9 cellular contexts compared by ENCODE assay signal in genomic region chr2:105769504-105769903, GRCh38. TPM values are rescaled to one million over a fixed set of nuclear protein-coding genes. Genes with fewer than 3 reads are reported as not detected.
DNase-seq lines count a peak whose midpoint lies in the region; ATAC-seq and TF ChIP-seq lines count a peak whose summit lies in the region.
"Had no signal": no experiment of that assay in that cellular context is flagged by ENCODE, and none has a peak within 500 bp of the region (broad histone marks: within the 10 kb centered on the region; RNA-seq: fewer than 3 reads in every experiment).

No MANE protein-coding gene starts in this region.

- peak; percentile 48 for DNase-seq in activated CD4-positive, alpha-beta T cell treated with anti-CD3 and anti-CD28 coated beads for 36 hours
- no peak for DNase-seq in activated CD4-positive, alpha-beta T cell treated with anti-CD3 and anti-CD28 coated beads for 4 hours
- DNase-seq in activated CD8-positive, alpha-beta T cell treated with anti-CD3 and anti-CD28 coated beads for 36 hours: peak; percentile 43
- DNase-seq in fibroblast of mammary gland (ENCODE audit: low read depth): no peak
- DNase-seq in stimulated activated effector memory CD8-positive, alpha-beta T cell treated with anti-CD3 and anti-CD28 coated beads, Interleukin-12 subunit alpha, Interleukin-12 subunit beta, amount 100 ng/mL, for 72 hours (ENCODE audit: low spot score in 2 of 2): no peak
- DNase-seq in stimulated activated CD4-positive, alpha-beta T cell treated with anti-CD3 and anti-CD28 coated beads, Interleukin-4, amount 100 ng/mL, for 4 hours: no peak
- no peak for DNase-seq in NCI-H748 treated with DMSO at 0.1 percent for 48 hours (lab: John Stamatoyannopoulos, UW)
- DNase-seq: NCI-H187 had no signal

- peak overlapping the region; percentile 92 for H3K27ac Mint-ChIP-seq in activated CD4-positive, alpha-beta T cell treated with anti-CD3 and anti-CD28 coated beads for 36 hours
- peak overlapping the region; percentile 74 for H3K27ac Mint-ChIP-seq in activated CD8-positive, alpha-beta T cell treated with anti-CD3 and anti-CD28 coated beads for 36 hours
- peak overlapping the region; percentile 88 for H3K27ac Mint-ChIP-seq in stimulated activated effector memory CD8-positive, alpha-beta T cell treated with anti-CD3 and anti-CD28 coated beads, Interleukin-12 subunit alpha, Interleukin-12 subunit beta, amount 100 ng/mL, for 72 hours

- ATAC-seq in activated CD4-positive, alpha-beta T cell treated with anti-CD3 and anti-CD28 coated beads for 36 hours: peak; percentile 40
- ATAC-seq in activated CD8-positive, alpha-beta T cell treated with anti-CD3 and anti-CD28 coated beads for 36 hours: peak; percentile 46
- ATAC-seq in stimulated activated effector memory CD8-positive, alpha-beta T cell treated with anti-CD3 and anti-CD28 coated beads, Interleukin-12 subunit alpha, Interleukin-12 subunit beta, amount 100 ng/mL, for 72 hours: peak; percentile 61
- no peak for ATAC-seq in HG03571 (IDR thresholded peaks at IDR 0.05; ENCODE audit: unreplicated experiment)

- peaks cover 65% of the 10 kb centered on the region for H3K36me3 Mint-ChIP-seq in activated CD4-positive, alpha-beta T cell treated with anti-CD3 and anti-CD28 coated beads for 36 hours (ENCODE audit: low read depth)
- H3K36me3 Mint-ChIP-seq in activated CD8-positive, alpha-beta T cell treated with anti-CD3 and anti-CD28 coated beads for 36 hours (ENCODE audit: low read depth): peaks cover 62% of the 10 kb centered on the region
- peaks cover 63% of the 10 kb centered on the region for H3K36me3 Mint-ChIP-seq in stimulated activated effector memory CD8-positive, alpha-beta T cell treated with anti-CD3 and anti-CD28 coated beads, Interleukin-12 subunit alpha, Interleukin-12 subunit beta, amount 100 ng/mL, for 72 hours

- peak; percentile 53 for TF ChIP-seq CTCF in activated CD8-positive, alpha-beta T cell treated with anti-CD3 and anti-CD28 coated beads for 36 hours (IDR thresholded peaks at IDR 0.05)
- TF ChIP-seq CTCF in fibroblast of mammary gland (conservative IDR thresholded peaks at IDR 0.05; ENCODE audit: control insufficient read depth, insufficient read depth, low read depth, low read length): peak; percentile 1

- CTCF ChIA-PET in activated CD4-positive, alpha-beta T cell treated with anti-CD3 and anti-CD28 coated beads for 36 hours (lab: Charles Lee): interaction anchor here (0.6 to 1.8 kb wide), 7 partner anchors 8 to 415 kb away, joined by 3 to 5 read pairs (median 4); no protein-coding TSS in a partner anchor
- CTCF ChIA-PET in activated CD8-positive, alpha-beta T cell treated with anti-CD3 and anti-CD28 coated beads for 36 hours (lab: Charles Lee): interaction anchor here (0.7 to 1.1 kb wide), 4 partner anchors 8 to 26 kb away, joined by 3 to 5 read pairs (median 4); no protein-coding TSS in a partner anchor

- H3K9me3 Mint-ChIP-seq in activated CD4-positive, alpha-beta T cell treated with anti-CD3 and anti-CD28 coated beads for 36 hours (ENCODE audit: low read depth): no peaks in the 10 kb centered on the region
- H3K9me3 Mint-ChIP-seq in activated CD8-positive, alpha-beta T cell treated with anti-CD3 and anti-CD28 coated beads for 36 hours: no peaks in the 10 kb centered on the region
- no peaks in the 10 kb centered on the region for H3K9me3 Mint-ChIP-seq in stimulated activated effector memory CD8-positive, alpha-beta T cell treated with anti-CD3 and anti-CD28 coated beads, Interleukin-12 subunit alpha, Interleukin-12 subunit beta, amount 100 ng/mL, for 72 hours

- peaks cover 96% of the 10 kb centered on the region for H3K4me1 Mint-ChIP-seq in activated CD4-positive, alpha-beta T cell treated with anti-CD3 and anti-CD28 coated beads for 36 hours
- peaks cover 94% of the 10 kb centered on the region for H3K4me1 Mint-ChIP-seq in activated CD8-positive, alpha-beta T cell treated with anti-CD3 and anti-CD28 coated beads for 36 hours (ENCODE audit: low read depth)
- H3K4me1 Mint-ChIP-seq in stimulated activated effector memory CD8-positive, alpha-beta T cell treated with anti-CD3 and anti-CD28 coated beads, Interleukin-12 subunit alpha, Interleukin-12 subunit beta, amount 100 ng/mL, for 72 hours: peaks cover 89% of the 10 kb centered on the region

- no peaks in the 10 kb centered on the region for H3K27me3 Mint-ChIP-seq in activated CD4-positive, alpha-beta T cell treated with anti-CD3 and anti-CD28 coated beads for 36 hours
- H3K27me3 Mint-ChIP-seq in activated CD8-positive, alpha-beta T cell treated with anti-CD3 and anti-CD28 coated beads for 36 hours: no peaks in the 10 kb centered on the region

- H3K4me3 Mint-ChIP-seq in activated CD4-positive, alpha-beta T cell treated with anti-CD3 and anti-CD28 coated beads for 36 hours: peak overlapping the region; percentile 46
- H3K4me3 Mint-ChIP-seq in activated CD8-positive, alpha-beta T cell treated with anti-CD3 and anti-CD28 coated beads for 36 hours: no peak overlapping the region
- peak overlapping the region; percentile 47 for H3K4me3 Mint-ChIP-seq in stimulated activated effector memory CD8-positive, alpha-beta T cell treated with anti-CD3 and anti-CD28 coated beads, Interleukin-12 subunit alpha, Interleukin-12 subunit beta, amount 100 ng/mL, for 72 hours

- no peak overlapping the region for H3K4me3 ChIP-seq in fibroblast of mammary gland (ENCODE audit: control insufficient read depth, low read depth, low read length)

- POLR2A ChIA-PET in activated CD4-positive, alpha-beta T cell treated with anti-CD3 and anti-CD28 coated beads for 36 hours (lab: Charles Lee): interaction anchor here (0.6 to 1.2 kb wide), 5 partner anchors 12 to 54 kb away, joined by 3 to 6 read pairs (median 4); no protein-coding TSS in a partner anchor
- POLR2A ChIA-PET in activated CD8-positive, alpha-beta T cell treated with anti-CD3 and anti-CD28 coated beads for 36 hours (lab: Charles Lee): interaction anchor here (0.9 to 3.2 kb wide), 7 partner anchors 8 to 33 kb away, joined by 3 to 13 read pairs (median 7); no protein-coding TSS in a partner anchor

- intact Hi-C loops in activated CD4-positive, alpha-beta T cell treated with anti-CD3 and anti-CD28 coated beads for 36 hours (cut with DNase I, micrococcal nuclease): loop anchor here in 1 of 2 experiments (2.0 kb wide), 1 partner anchor 15 kb away; no protein-coding TSS in a partner anchor
- intact Hi-C loops in activated CD8-positive, alpha-beta T cell treated with anti-CD3 and anti-CD28 coated beads for 36 hours (cut with micrococcal nuclease): no loop called here

RNA-seq across cellular contexts. Expression of gene NCK2, which starts 24.8 kb away (rescaled TPM):
- 10 to 100 TPM; 84.7 to 87.5 TPM for total RNA-seq in activated CD4-positive, alpha-beta T cell treated with anti-CD3 and anti-CD28 coated beads for 36 hours
- 10 to 100 TPM; 68.3 to 69.7 TPM for total RNA-seq in activated CD8-positive, alpha-beta T cell treated with anti-CD3 and anti-CD28 coated beads for 36 hours

Comparison
In these comparisons a context has a peak if more than half of its experiments do, and no peak if none do; other contexts are left out.
1. DNase-seq: peak in activated CD4-positive, alpha-beta T cell treated with anti-CD3 and anti-CD28 coated beads for 36 hours (single experiment) and activated CD8-positive, alpha-beta T cell treated with anti-CD3 and anti-CD28 coated beads for 36 hours (single experiment); none in activated CD4-positive, alpha-beta T cell treated with anti-CD3 and anti-CD28 coated beads for 4 hours (0 of 2), fibroblast of mammary gland (single experiment), stimulated activated effector memory CD8-positive, alpha-beta T cell treated with anti-CD3 and anti-CD28 coated beads, Interleukin-12 subunit alpha, Interleukin-12 subunit beta, amount 100 ng/mL, for 72 hours (0 of 2), stimulated activated CD4-positive, alpha-beta T cell treated with anti-CD3 and anti-CD28 coated beads, Interleukin-4, amount 100 ng/mL, for 4 hours (0 of 2) and NCI-H748 treated with DMSO at 0.1 percent for 48 hours (single experiment).
2. Peak in every context shown above with its lines, with median percentiles within 50 percentile points of each other: H3K27ac Mint-ChIP-seq.